Comparison of ENCODE assay signal across 8 cellular contexts in genomic region chr14:61524936-61525292, GRCh38.
DNase-seq lines count a peak whose midpoint lies in the region; ATAC-seq and TF ChIP-seq lines count a peak whose summit lies in the region.

No MANE protein-coding gene starts in this region.

- CTCF ChIA-PET in activated CD4-positive, alpha-beta T cell treated with anti-CD3 and anti-CD28 coated beads, Interleukin-2, amount 10 ng/mL, durations not matched to agents 7 days and 5 days (lab: Charles Lee) = interaction anchor here (0.8 to 1.7 kb wide), 6 partner anchors 12 to 169 kb away, joined by 3 to 6 read pairs (median 4); no protein-coding TSS in a partner anchor

- H3K4me3 ChIP-seq in liver (ENCODE audit: low read depth in 1 of 3, low read length in 3 of 3) (no peak overlapping the region), thyroid gland (replicated peaks in 1 of 3) (no peak overlapping the region)

- POLR2A ChIA-PET in activated CD4-positive, alpha-beta T cell treated with anti-CD3 and anti-CD28 coated beads, Interleukin-2, amount 10 ng/mL, durations not matched to agents 7 days and 5 days (lab: Charles Lee) = no interaction called here

- H3K36me3 ChIP-seq in liver (ENCODE audit: control insufficient read depth in 4 of 4, insufficient read depth in 3 of 4, low read depth in 1 of 4, low read length in 3 of 4) (no peaks in the 10 kb centered on the region), thyroid gland (no peaks in the 10 kb centered on the region)

- H3K27ac Mint-ChIP-seq in activated CD4-positive, alpha-beta T cell treated with anti-CD3 and anti-CD28 coated beads, Interleukin-2, amount 10 ng/mL, durations not matched to agents 7 days and 5 days = peak overlapping the region; percentile 77
- peak overlapping the region; percentile 93 to 97 for H3K27ac Mint-ChIP-seq in activated naive CD4-positive, alpha-beta T cell treated with anti-CD3 and anti-CD28 coated beads, Interleukin-2, amount 50 U/mL, for 72 hours

- H3K4me1 Mint-ChIP-seq in activated CD4-positive, alpha-beta T cell treated with anti-CD3 and anti-CD28 coated beads, Interleukin-2, amount 10 ng/mL, durations not matched to agents 7 days and 5 days = peaks cover 76% of the 10 kb centered on the region

- WGBS in liver = 97% methylated on average over 1 of the region's 1 CpG
- WGBS in thyroid gland, 2 donors = 77 to 93% methylated on average over 1 of the region's 1 CpG

- peak overlapping the region in 1 of 2 donors; percentile 35 for H3K9ac ChIP-seq in liver (ENCODE audit: low read depth in 1 of 2, low read length in 2 of 2)

- TF ChIP-seq CTCF in liver (IDR thresholded peaks at IDR 0.05; ENCODE audit: low read depth, low read length, missing input control) (no peak), thyroid gland (IDR thresholded peaks at IDR 0.05) (no peak)

- H3K27me3 ChIP-seq in liver (ENCODE audit: control insufficient read depth in 4 of 4, insufficient read depth in 4 of 4, low read length in 3 of 4) (no peaks in the 10 kb centered on the region), thyroid gland (no peaks in the 10 kb centered on the region)

- TF ChIP-seq RAD21 in liver (IDR thresholded peaks at IDR 0.05) = no peak

- no peak for TF ChIP-seq POLR2A in thyroid gland (IDR thresholded peaks at IDR 0.05)

- peaks cover 4% of the 10 kb centered on the region for H3K9me3 Mint-ChIP-seq in activated CD4-positive, alpha-beta T cell treated with anti-CD3 and anti-CD28 coated beads, Interleukin-2, amount 10 ng/mL, durations not matched to agents 7 days and 5 days
- H3K9me3 Mint-ChIP-seq in activated naive CD4-positive, alpha-beta T cell treated with anti-CD3 and anti-CD28 coated beads, Interleukin-2, amount 50 U/mL, for 72 hours = peaks cover 9 to 19% of the 10 kb centered on the region in 2 donors

- H3K27ac ChIP-seq in liver (ENCODE audit: low read depth in 1 of 2, low read length in 2 of 2) = peak overlapping the region; percentile 53 to 82
- H3K27ac ChIP-seq in thyroid gland = peak overlapping the region; percentile 86 to 98 (median 94)

- H3K9me3 ChIP-seq in liver (ENCODE audit: control insufficient read depth in 4 of 4, low read length in 3 of 4) (no peaks in the 10 kb centered on the region), thyroid gland (no peaks in the 10 kb centered on the region)

- peak overlapping the region; percentile 24 for H3K4me3 Mint-ChIP-seq in activated CD4-positive, alpha-beta T cell treated with anti-CD3 and anti-CD28 coated beads, Interleukin-2, amount 10 ng/mL, durations not matched to agents 7 days and 5 days

- peaks cover 64% of the 10 kb centered on the region for H3K36me3 Mint-ChIP-seq in activated CD4-positive, alpha-beta T cell treated with anti-CD3 and anti-CD28 coated beads, Interleukin-2, amount 10 ng/mL, durations not matched to agents 7 days and 5 days (ENCODE audit: low read depth)
- peaks cover 45 to 53% of the 10 kb centered on the region in 2 donors for H3K36me3 Mint-ChIP-seq in activated naive CD4-positive, alpha-beta T cell treated with anti-CD3 and anti-CD28 coated beads, Interleukin-2, amount 50 U/mL, for 72 hours

- DNase-seq in activated CD4-positive, alpha-beta T cell treated with anti-CD3 and anti-CD28 coated beads, Interleukin-2, amount 10 ng/mL, durations not matched to agents 7 days and 5 days = no peak
- no peak for DNase-seq in activated CD4-positive, alpha-beta T cell treated with anti-CD3 and anti-CD28 coated beads, Interleukin-2, amount 50 U/mL, for 1 hour
- DNase-seq in activated naive CD4-positive, alpha-beta T cell treated with anti-CD3 and anti-CD28 coated beads, Interleukin-2, amount 50 U/mL, for 72 hours (ENCODE audit: low spot score in 2 of 2) = no peak
- no peak for DNase-seq in thyroid gland
- DNase-seq in NCI-H1105 (lab: John Stamatoyannopoulos, UW) = no peak
- no peak for DNase-seq in NCI-H510A treated with DMSO at 0.1 percent for 48 hours (lab: John Stamatoyannopoulos, UW)
- no peak for DNase-seq in occipital lobe (lab: John Stamatoyannopoulos, UW)

- peaks cover 14 to 37% (median 25%) of the 10 kb centered on the region in 4 donors for H3K4me1 ChIP-seq in liver (ENCODE audit: control insufficient read depth in 4 of 4, insufficient read depth in 4 of 4, low read length in 3 of 4)
- peaks cover 55 to 56% of the 10 kb centered on the region in 2 donors for H3K4me1 ChIP-seq in thyroid gland

- no peaks in the 10 kb centered on the region for H3K27me3 Mint-ChIP-seq in activated CD4-positive, alpha-beta T cell treated with anti-CD3 and anti-CD28 coated beads, Interleukin-2, amount 10 ng/mL, durations not matched to agents 7 days and 5 days

- intact Hi-C loops in thyroid gland (cut with DNase I) = no loop called here

- no peak for ATAC-seq in activated naive CD4-positive, alpha-beta T cell treated with anti-CD3 and anti-CD28 coated beads, Interleukin-2, amount 50 U/mL, for 72 hours

TF ChIP-seq in liver, 16 proteins besides CTCF, POLR2A, EP300 and RAD21:
- TF ChIP-seq FOXA2 (IDR thresholded peaks at IDR 0.05) (no peak), NR2F2 (IDR thresholded peaks at IDR 0.05) (no peak), HNF4G (IDR thresholded peaks at IDR 0.05) (no peak), ZBTB33 (IDR thresholded peaks at IDR 0.05) (no peak)
- TF ChIP-seq, protein P1, sequence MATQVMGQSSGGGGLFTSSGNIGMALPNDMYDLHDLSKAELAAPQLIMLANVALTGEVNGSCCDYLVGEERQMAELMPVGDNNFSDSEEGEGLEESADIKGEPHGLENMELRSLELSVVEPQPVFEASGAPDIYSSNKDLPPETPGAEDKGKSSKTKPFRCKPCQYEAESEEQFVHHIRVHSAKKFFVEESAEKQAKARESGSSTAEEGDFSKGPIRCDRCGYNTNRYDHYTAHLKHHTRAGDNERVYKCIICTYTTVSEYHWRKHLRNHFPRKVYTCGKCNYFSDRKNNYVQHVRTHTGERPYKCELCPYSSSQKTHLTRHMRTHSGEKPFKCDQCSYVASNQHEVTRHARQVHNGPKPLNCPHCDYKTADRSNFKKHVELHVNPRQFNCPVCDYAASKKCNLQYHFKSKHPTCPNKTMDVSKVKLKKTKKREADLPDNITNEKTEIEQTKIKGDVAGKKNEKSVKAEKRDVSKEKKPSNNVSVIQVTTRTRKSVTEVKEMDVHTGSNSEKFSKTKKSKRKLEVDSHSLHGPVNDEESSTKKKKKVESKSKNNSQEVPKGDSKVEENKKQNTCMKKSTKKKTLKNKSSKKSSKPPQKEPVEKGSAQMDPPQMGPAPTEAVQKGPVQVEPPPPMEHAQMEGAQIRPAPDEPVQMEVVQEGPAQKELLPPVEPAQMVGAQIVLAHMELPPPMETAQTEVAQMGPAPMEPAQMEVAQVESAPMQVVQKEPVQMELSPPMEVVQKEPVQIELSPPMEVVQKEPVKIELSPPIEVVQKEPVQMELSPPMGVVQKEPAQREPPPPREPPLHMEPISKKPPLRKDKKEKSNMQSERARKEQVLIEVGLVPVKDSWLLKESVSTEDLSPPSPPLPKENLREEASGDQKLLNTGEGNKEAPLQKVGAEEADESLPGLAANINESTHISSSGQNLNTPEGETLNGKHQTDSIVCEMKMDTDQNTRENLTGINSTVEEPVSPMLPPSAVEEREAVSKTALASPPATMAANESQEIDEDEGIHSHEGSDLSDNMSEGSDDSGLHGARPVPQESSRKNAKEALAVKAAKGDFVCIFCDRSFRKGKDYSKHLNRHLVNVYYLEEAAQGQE (IDR thresholded peaks at IDR 0.05) = no peak
